In the genomic region with DNA sequence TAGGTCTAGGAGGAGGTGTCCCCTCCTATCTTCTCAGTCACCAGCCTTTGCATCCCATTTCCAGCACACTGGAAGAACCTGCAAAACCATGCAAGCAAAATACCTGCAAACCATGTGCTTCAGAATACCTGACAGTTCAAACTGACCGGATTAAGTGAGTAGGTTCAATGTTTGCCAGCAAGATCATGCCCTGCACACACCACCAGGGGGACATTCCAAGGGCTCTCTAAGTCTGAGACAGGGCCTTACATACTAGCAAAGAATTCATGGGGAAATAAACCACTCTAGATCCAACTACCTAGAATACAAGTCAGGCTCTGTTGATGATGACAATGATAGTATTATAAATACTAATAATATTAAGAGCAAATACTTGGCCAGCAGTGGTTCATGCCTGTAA, we compare ENCODE assay signal across 11 cellular contexts. TPM values are rescaled to one million over a fixed set of nuclear protein-coding genes. Genes with fewer than 3 reads are reported as not detected.
A peak's percentile ranks its signal among the peaks of the same experiment; 100 is the strongest.
DNase-seq lines count a peak whose midpoint lies in the region; ATAC-seq and TF ChIP-seq lines count a peak whose summit lies in the region.
"Had no signal": no experiment of that assay in that cellular context is flagged by ENCODE, and none has a peak within 500 bp of the region (broad histone marks: within the 10 kb centered on the region; RNA-seq: fewer than 3 reads in every experiment).

No MANE protein-coding gene starts in this region.

- no peak overlapping the region for H3K27ac ChIP-seq in PC-3 (ENCODE audit: low read length)
- H3K27ac ChIP-seq: heart left ventricle had no signal

- no peaks in the 10 kb centered on the region for H3K36me3 ChIP-seq in PC-3 (ENCODE audit: low read depth, low read length)

- no peaks in the 10 kb centered on the region for H4K20me1 ChIP-seq in PC-3 (ENCODE audit: low read length)

- intact Hi-C loops in activated CD4-positive, alpha-beta T cell treated with anti-CD3 and anti-CD28 coated beads for 36 hours (cut with DNase I, micrococcal nuclease): no loop called here
- intact Hi-C loops in PC-3 (cut with micrococcal nuclease): no loop called here

- no peak overlapping the region for H3K4me2 ChIP-seq in PC-3 (ENCODE audit: low read length)

- peak; percentile 71 for TF ChIP-seq CTCF in PC-3 (conservative IDR thresholded peaks at IDR 0.05; ENCODE audit: low read depth, low read length)

- peaks cover 16% of the 10 kb centered on the region for H3K4me1 Mint-ChIP-seq in activated CD4-positive, alpha-beta T cell treated with anti-CD3 and anti-CD28 coated beads for 36 hours
- peaks cover 37% of the 10 kb centered on the region for H3K4me1 Mint-ChIP-seq in stimulated activated effector memory CD8-positive, alpha-beta T cell treated with anti-CD3 and anti-CD28 coated beads, Interleukin-12 subunit alpha, Interleukin-12 subunit beta, amount 100 ng/mL, for 72 hours

- DNase-seq in activated CD4-positive, alpha-beta T cell treated with anti-CD3 and anti-CD28 coated beads for 36 hours: peak; percentile 30
- DNase-seq in activated CD4-positive, alpha-beta T cell treated with anti-CD3 and anti-CD28 coated beads, Interleukin-2, amount 50 U/mL, for 4 hours: no peak
- DNase-seq in PC-3 (peak; percentile 48), fibroblast of peridontal ligament (ENCODE audit: extremely low read depth) (peak; percentile 29), NCI-H748 treated with DMSO at 0.1 percent for 48 hours (lab: John Stamatoyannopoulos, UW) (no peak), SHP77 (lab: John Stamatoyannopoulos, UW) (no peak)
- no peak for DNase-seq in stimulated activated effector memory CD8-positive, alpha-beta T cell treated with anti-CD3 and anti-CD28 coated beads, Interleukin-12 subunit alpha, Interleukin-12 subunit beta, amount 100 ng/mL, for 72 hours (ENCODE audit: low spot score in 2 of 2)
- DNase-seq: activated CD4-positive, CD25-positive, alpha-beta regulatory T cell treated with anti-CD3 and anti-CD28 coated beads, Interleukin-2, amount 50 U/mL, for 72 hours; DMS153; heart left ventricle had no signal

- no TSS peak for BruUV-seq in PC-3 (replicated peaks; lab: Mats Ljungman, UMichigan)

- H3K4me1 ChIP-seq in PC-3 (ENCODE audit: insufficient read depth, low read length): no peaks in the 10 kb centered on the region

- CTCF ChIA-PET in activated CD4-positive, alpha-beta T cell treated with anti-CD3 and anti-CD28 coated beads for 36 hours (lab: Charles Lee): no interaction called here
- CTCF ChIA-PET in PC-3 (lab: Charles Lee): no interaction called here

- H3K9me3 ChIP-seq in PC-3 (ENCODE audit: low read length): no peaks in the 10 kb centered on the region
- H3K9me3 ChIP-seq: heart left ventricle had no signal

- H3K27me3 Mint-ChIP-seq in activated CD4-positive, alpha-beta T cell treated with anti-CD3 and anti-CD28 coated beads for 36 hours: no peaks in the 10 kb centered on the region

- no peaks in the 10 kb centered on the region for H3K79me2 ChIP-seq in PC-3 (ENCODE audit: low read length)

- H3K9ac ChIP-seq in PC-3 (ENCODE audit: low read length): no peak overlapping the region

- no peak overlapping the region for H2AFZ ChIP-seq in PC-3 (ENCODE audit: low read length)

- POLR2A ChIA-PET in activated CD4-positive, alpha-beta T cell treated with anti-CD3 and anti-CD28 coated beads for 36 hours (lab: Charles Lee): no interaction called here
- POLR2A ChIA-PET in PC-3 (lab: Charles Lee; ENCODE audit: unreplicated experiment): no interaction called here

- H3K36me3 Mint-ChIP-seq in activated CD4-positive, alpha-beta T cell treated with anti-CD3 and anti-CD28 coated beads for 36 hours (ENCODE audit: low read depth): peaks cover 5% of the 10 kb centered on the region
- peaks cover 13% of the 10 kb centered on the region for H3K36me3 Mint-ChIP-seq in stimulated activated effector memory CD8-positive, alpha-beta T cell treated with anti-CD3 and anti-CD28 coated beads, Interleukin-12 subunit alpha, Interleukin-12 subunit beta, amount 100 ng/mL, for 72 hours

- no peak overlapping the region for H3K27ac Mint-ChIP-seq in activated CD4-positive, alpha-beta T cell treated with anti-CD3 and anti-CD28 coated beads for 36 hours
- H3K27ac Mint-ChIP-seq in stimulated activated effector memory CD8-positive, alpha-beta T cell treated with anti-CD3 and anti-CD28 coated beads, Interleukin-12 subunit alpha, Interleukin-12 subunit beta, amount 100 ng/mL, for 72 hours: no peak overlapping the region

- H3F3A ChIP-seq in PC-3 (ENCODE audit: low read length, unreplicated experiment): no peaks in the 10 kb centered on the region

- no peak for ATAC-seq in activated CD4-positive, alpha-beta T cell treated with anti-CD3 and anti-CD28 coated beads for 36 hours
- ATAC-seq in PC-3: peak; percentile 70
- peak; percentile 51 for ATAC-seq in stimulated activated effector memory CD8-positive, alpha-beta T cell treated with anti-CD3 and anti-CD28 coated beads, Interleukin-12 subunit alpha, Interleukin-12 subunit beta, amount 100 ng/mL, for 72 hours
- no peak for ATAC-seq in HG03460 (IDR thresholded peaks at IDR 0.05; ENCODE audit: unreplicated experiment)
- ATAC-seq: heart left ventricle had no signal

- no peaks in the 10 kb centered on the region for H3K9me3 Mint-ChIP-seq in activated CD4-positive, alpha-beta T cell treated with anti-CD3 and anti-CD28 coated beads for 36 hours (ENCODE audit: low read depth)
- no peaks in the 10 kb centered on the region for H3K9me3 Mint-ChIP-seq in stimulated activated effector memory CD8-positive, alpha-beta T cell treated with anti-CD3 and anti-CD28 coated beads, Interleukin-12 subunit alpha, Interleukin-12 subunit beta, amount 100 ng/mL, for 72 hours

- no peaks in the 10 kb centered on the region for H3K9me2 ChIP-seq in PC-3 (replicated peaks; ENCODE audit: low read length)

- no peak overlapping the region for H3K4me3 ChIP-seq in PC-3 (ENCODE audit: low read length)
- H3K4me3 ChIP-seq: heart left ventricle had no signal

- no peak overlapping the region for H3K4me3 Mint-ChIP-seq in activated CD4-positive, alpha-beta T cell treated with anti-CD3 and anti-CD28 coated beads for 36 hours
- H3K4me3 Mint-ChIP-seq in stimulated activated effector memory CD8-positive, alpha-beta T cell treated with anti-CD3 and anti-CD28 coated beads, Interleukin-12 subunit alpha, Interleukin-12 subunit beta, amount 100 ng/mL, for 72 hours: no peak overlapping the region

- H3K27me3 ChIP-seq in PC-3 (ENCODE audit: low read length): no peaks in the 10 kb centered on the region
- H3K27me3 ChIP-seq: heart left ventricle had no signal

RNA-seq across cellular contexts. Expression of a gene that starts 27.6 kb away (rescaled TPM):
- 10 to 100 TPM; 27.7 to 28.9 TPM for total RNA-seq in activated CD4-positive, alpha-beta T cell treated with anti-CD3 and anti-CD28 coated beads for 36 hours
- total RNA-seq in PC-3 (2014; rRNA removed): 10.5 and 12.1 TPM in 2 replicates

RNA-seq across cellular contexts. Expression of a gene that starts 59.9 kb away (rescaled TPM):
- 10 to 100 TPM; 16.1 to 23.8 TPM for total RNA-seq in activated CD4-positive, alpha-beta T cell treated with anti-CD3 and anti-CD28 coated beads for 36 hours
- total RNA-seq in PC-3 (2014; rRNA removed): 5.4 and 10.7 TPM in 2 replicates

Comparison
In these comparisons a context has a peak if more than half of its experiments do, and no peak if none do; other contexts are left out.
1. DNase-seq: peak in activated CD4-positive, alpha-beta T cell treated with anti-CD3 and anti-CD28 coated beads for 36 hours (single experiment), PC-3 (single experiment) and fibroblast of peridontal ligament (single experiment); none in activated CD4-positive, alpha-beta T cell treated with anti-CD3 and anti-CD28 coated beads, Interleukin-2, amount 50 U/mL, for 4 hours (0 of 2), stimulated activated effector memory CD8-positive, alpha-beta T cell treated with anti-CD3 and anti-CD28 coated beads, Interleukin-12 subunit alpha, Interleukin-12 subunit beta, amount 100 ng/mL, for 72 hours (0 of 2), NCI-H748 treated with DMSO at 0.1 percent for 48 hours (single experiment) and SHP77 (0 of 2).
2. ATAC-seq: peak in PC-3 (single experiment) and stimulated activated effector memory CD8-positive, alpha-beta T cell treated with anti-CD3 and anti-CD28 coated beads, Interleukin-12 subunit alpha, Interleukin-12 subunit beta, amount 100 ng/mL, for 72 hours (single experiment); none in activated CD4-positive, alpha-beta T cell treated with anti-CD3 and anti-CD28 coated beads for 36 hours (single experiment) and HG03460 (single experiment).